Comparison of ENCODE assay signal across 8 cellular contexts in the genomic region with DNA sequence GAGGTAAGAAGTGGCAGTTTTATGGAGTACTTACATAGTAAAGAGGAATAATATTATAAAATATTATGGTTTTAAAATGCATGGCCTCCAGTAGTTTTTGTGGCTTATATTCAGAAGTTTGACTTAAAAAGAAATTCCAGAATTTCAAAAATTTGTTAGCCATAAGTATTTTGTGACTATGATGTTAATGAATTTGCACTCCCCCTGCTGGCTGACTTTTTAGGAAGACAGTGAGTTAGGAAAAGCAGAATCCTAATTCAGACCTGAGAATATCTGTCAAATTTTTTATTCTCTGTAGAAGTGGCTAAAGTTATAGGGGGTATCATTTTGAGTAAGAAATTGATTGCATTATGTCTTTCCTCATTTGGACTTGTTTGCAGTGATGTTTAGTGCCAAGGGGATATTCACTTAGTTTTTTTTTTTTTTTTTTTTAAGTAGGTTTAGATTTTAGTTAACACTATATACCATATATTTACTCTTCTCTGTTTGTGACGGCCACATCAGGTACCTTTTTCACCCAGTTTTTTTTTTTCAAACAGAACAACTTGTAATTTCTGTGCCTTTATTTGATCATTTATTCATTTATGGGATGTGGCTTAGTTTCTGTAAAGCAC. TPM values are rescaled to one million over a fixed set of nuclear protein-coding genes. Genes with fewer than 3 reads are reported as not detected.
DNase-seq lines count a peak whose midpoint lies in the region; ATAC-seq and TF ChIP-seq lines count a peak whose summit lies in the region.

No MANE protein-coding gene starts in this region.

- H3K27ac ChIP-seq in right lobe of liver, result no peak overlapping the region

- H3K4me1 ChIP-seq in right lobe of liver, result peaks cover 0 to 33% (median 5%) of the 10 kb centered on the region in 4 donors

- H3K4me3 ChIP-seq in astrocyte of the spinal cord (ENCODE audit: low read depth, low read length) (no peak overlapping the region), right lobe of liver (no peak overlapping the region)

- no peak for TF ChIP-seq POLR2A in right lobe of liver (IDR thresholded peaks at IDR 0.05)

- intact Hi-C loops in right lobe of liver (cut with DNase I) (no loop called here), sciatic nerve (cut with DNase I) (no loop called here)

- H3K9me3 ChIP-seq in right lobe of liver, result no peaks in the 10 kb centered on the region

- in situ Hi-C loops in astrocyte of the spinal cord (cut with HindIII; ENCODE audit: low sequenced_read_pairs), result no loop called here

- TF ChIP-seq CTCF in astrocyte of the spinal cord (IDR thresholded peaks at IDR 0.05; ENCODE audit: low read depth, low read length), result peak; percentile 75
- TF ChIP-seq CTCF in right lobe of liver (IDR thresholded peaks at IDR 0.05), result peak; percentile 56 to 64 (median 58)

- peak; percentile 18 for DNase-seq in activated CD4-positive, alpha-beta T cell treated with anti-CD3 and anti-CD28 coated beads for 48 hours
- DNase-seq in activated CD4-positive, alpha-beta T cell treated with anti-CD3 and anti-CD28 coated beads for 1 hour, result no peak
- DNase-seq in M059J (ENCODE audit: low read depth) (peak; percentile 63), astrocyte of the spinal cord (ENCODE audit: low read depth, low spot score) (peak; percentile 49), right lobe of liver (no peak), GOT3 (lab: John Stamatoyannopoulos, UW) (no peak), sciatic nerve (ENCODE audit: low spot score) (no peak)

- H3K27me3 ChIP-seq in right lobe of liver, result no peaks in the 10 kb centered on the region

- WGBS in right lobe of liver (ENCODE audit: insufficient coverage, low coverage, low lambda C conversion rate, missing lambda C conversion rate), result 29% methylated on average over 1 of the region's 1 CpG

- ATAC-seq in right lobe of liver (peak in 3 of 4 donors; percentile 42 to 46 (median 44)), HG02642 (IDR thresholded peaks at IDR 0.05; ENCODE audit: poor library complexity, unreplicated experiment) (no peak), sciatic nerve (no peak)

- H3K36me3 ChIP-seq in right lobe of liver, result peaks cover 0 to 7% (median 4%) of the 10 kb centered on the region in 4 donors

RNA-seq across cellular contexts. Expression of gene ZFAND3, which starts 40.8 kb away (rescaled TPM):
- total RNA-seq in M059J (2014; rRNA removed; shearing (Covaris generic)), result 17.6 and 36.2 TPM in 2 replicates
- total RNA-seq in right lobe of liver, result 10 to 100 TPM; 43.1 to 66.5 (median 53.2) TPM
- total RNA-seq in sciatic nerve, result 58.9 TPM

Comparison
In these comparisons a context has a peak if more than half of its experiments do, and no peak if none do; other contexts are left out.
1. DNase-seq: peak in activated CD4-positive, alpha-beta T cell treated with anti-CD3 and anti-CD28 coated beads for 48 hours (single experiment), M059J (single experiment) and astrocyte of the spinal cord (single experiment); none in activated CD4-positive, alpha-beta T cell treated with anti-CD3 and anti-CD28 coated beads for 1 hour (single experiment), right lobe of liver (0 of 3), GOT3 (single experiment) and sciatic nerve (single experiment).
2. ATAC-seq: peak in right lobe of liver (3 of 4); none in HG02642 (single experiment) and sciatic nerve (single experiment).